ENCODE assay signal across 8 cellular contexts in the genomic region with DNA sequence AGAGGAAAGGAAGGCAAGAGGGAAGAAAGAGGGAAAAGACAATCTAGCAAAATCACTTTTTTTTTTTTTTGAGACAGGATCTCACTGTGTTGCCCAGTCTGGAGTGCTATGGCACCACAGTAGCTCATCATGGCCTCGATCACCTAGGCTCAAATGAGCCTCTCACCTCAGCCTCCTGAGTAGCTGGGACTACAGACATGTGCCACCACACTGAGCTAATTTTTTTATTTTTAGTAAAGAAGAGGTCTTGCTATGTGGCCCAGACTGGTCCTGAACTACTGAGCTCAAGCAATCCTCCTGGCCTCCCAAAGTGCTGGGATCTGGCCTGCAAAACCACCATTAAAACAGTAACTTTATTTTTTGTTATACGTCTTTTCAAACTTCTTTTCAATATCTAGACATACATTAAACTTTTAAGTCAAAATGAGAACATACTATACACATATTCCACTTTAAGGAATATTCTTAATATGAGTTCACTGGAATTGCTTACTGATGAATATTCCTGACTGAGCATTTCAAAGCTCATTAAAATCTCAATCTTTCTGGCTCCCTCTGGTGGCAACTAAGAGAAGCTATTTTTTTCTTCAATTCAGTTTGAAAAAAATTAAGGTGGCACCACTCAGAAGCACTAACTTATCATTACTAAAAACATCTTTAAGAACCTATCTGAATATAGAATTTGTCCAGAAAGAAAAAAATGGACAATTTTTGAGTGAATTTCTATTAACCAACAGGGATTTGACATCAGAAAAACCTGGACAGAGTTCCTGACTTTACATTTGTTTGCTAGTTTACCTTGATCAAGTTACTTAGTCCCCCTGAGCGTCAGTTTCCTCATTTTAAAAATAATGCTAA. TPM values are rescaled to one million over a fixed set of nuclear protein-coding genes. Genes with fewer than 3 reads are reported as not detected.
DNase-seq lines count a peak whose midpoint lies in the region; ATAC-seq and TF ChIP-seq lines count a peak whose summit lies in the region.

No MANE protein-coding gene starts in this region.

- POLR2A ChIA-PET in CD4-positive, alpha-beta T cell (lab: Charles Lee), result interaction anchor here (0.7 to 1.5 kb wide), 6 partner anchors 8 to 162 kb away, joined by 3 to 10 read pairs (median 3); no protein-coding TSS in a partner anchor
- POLR2A ChIA-PET in RWPE1 (lab: Yijun Ruan, JAX; ENCODE audit: low non-redundant PET), result no interaction called here

- peaks cover 19% of the 10 kb centered on the region for H3K27me3 Mint-ChIP-seq in CD4-positive, alpha-beta T cell
- H3K27me3 Mint-ChIP-seq in HFFc6 (ENCODE audit: insufficient read depth), result peaks cover 3% of the 10 kb centered on the region; the same call in 1 of the 2 replicates

- no peak overlapping the region for H3K27ac Mint-ChIP-seq in CD4-positive, alpha-beta T cell
- H3K27ac Mint-ChIP-seq in HFFc6, result no peak overlapping the region

- no peaks in the 10 kb centered on the region for H3K9me3 ChIP-seq in CD4-positive, alpha-beta T cell (ENCODE audit: control insufficient read depth, low read length)

- no peak overlapping the region for H3K4me3 Mint-ChIP-seq in CD4-positive, alpha-beta T cell
- no peak overlapping the region for H3K4me3 Mint-ChIP-seq in HFFc6

- intact Hi-C loops in CD4-positive, alpha-beta T cell (cut with DNase I, micrococcal nuclease), result loop anchor here (10.0 kb wide), 2 partner anchors 48 to 1248 kb away; no protein-coding TSS in a partner anchor

- H3K27ac ChIP-seq in CD4-positive, alpha-beta T cell (ENCODE audit: low read depth, low read length), result no peak overlapping the region
- H3K27ac ChIP-seq in RWPE1, result no peak overlapping the region

- DNase-seq in CD4-positive, alpha-beta T cell, result no peak
- DNase-seq in HFFc6 (peak; percentile 56), RWPE1 (ENCODE audit: low spot score) (peak; percentile 48), fibroblast of mammary gland (ENCODE audit: low read depth) (peak; percentile 71), retina (peak; percentile 31), iPS-NIHi11 (ENCODE audit: low spot score) (no peak), HuH-7 (ENCODE audit: low spot score) (no peak)

- no peaks in the 10 kb centered on the region for H3K36me3 Mint-ChIP-seq in CD4-positive, alpha-beta T cell (ENCODE audit: low read depth)
- H3K36me3 Mint-ChIP-seq in HFFc6 (ENCODE audit: low read depth), result peaks cover 25% of the 10 kb centered on the region

- ATAC-seq in CD4-positive, alpha-beta T cell (ENCODE audit: poor library complexity), result no peak
- ATAC-seq in GM18519 (IDR thresholded peaks at IDR 0.05; ENCODE audit: low FRiP score, unreplicated experiment), result no peak

- H3K4me3 ChIP-seq in fibroblast of mammary gland (ENCODE audit: control insufficient read depth, low read depth, low read length), result no peak overlapping the region

- H3K4me1 Mint-ChIP-seq in CD4-positive, alpha-beta T cell (ENCODE audit: low read depth), result no peaks in the 10 kb centered on the region
- H3K4me1 Mint-ChIP-seq in HFFc6 (ENCODE audit: low read depth), result peaks cover 81% of the 10 kb centered on the region

- CTCF ChIA-PET in CD4-positive, alpha-beta T cell (lab: Charles Lee), result interaction anchor here (0.5 to 1.5 kb wide), 9 partner anchors 10 to 1246 kb away, joined by 3 to 5 read pairs (median 3); no protein-coding TSS in a partner anchor
- CTCF ChIA-PET in RWPE1 (lab: Yijun Ruan, JAX), result interaction anchor here (0.5 to 1.6 kb wide), 20 partner anchors 9 to 1878 kb away, joined by 3 to 11 read pairs (median 3); partner anchors contain the start of gene LRRC49

- no peaks in the 10 kb centered on the region for H3K9me3 Mint-ChIP-seq in CD4-positive, alpha-beta T cell
- H3K9me3 Mint-ChIP-seq in HFFc6, result no peaks in the 10 kb centered on the region

- peaks cover 20% of the 10 kb centered on the region for H3K27me3 ChIP-seq in CD4-positive, alpha-beta T cell (ENCODE audit: control insufficient read depth, insufficient read depth, low read length)

- peak; percentile 85 for TF ChIP-seq CTCF in CD4-positive, alpha-beta T cell (IDR thresholded peaks at IDR 0.05)
- TF ChIP-seq CTCF in HFFc6 (IDR thresholded peaks at IDR 0.05) (peak; percentile 93), RWPE1 (conservative IDR thresholded peaks at IDR 0.05; ENCODE audit: low read depth) (peak; percentile 88), fibroblast of mammary gland (conservative IDR thresholded peaks at IDR 0.05; ENCODE audit: control insufficient read depth, insufficient read depth, low read depth, low read length) (peak; percentile 67)

RNA-seq across cellular contexts. Expression of gene UACA, which starts 40.9 kb away (rescaled TPM):
- 1 to 10 TPM; 1.1 to 1.5 TPM for total RNA-seq in CD4-positive, alpha-beta T cell
- total RNA-seq in HFFc6 (2021; fragmentation: NEBNext Ultra II Directional; extraction: Animal tissue kit (Norgen Biotek cat#: 25700)), result 100 to 1,000 TPM; 119 to 309 (median 142) TPM

Comparison
In these comparisons a context has a peak if more than half of its experiments do, and no peak if none do; other contexts are left out.
1. DNase-seq: peak in HFFc6 (single experiment), RWPE1 (single experiment), fibroblast of mammary gland (single experiment) and retina (single experiment); none in CD4-positive, alpha-beta T cell (0 of 10), iPS-NIHi11 (single experiment) and HuH-7 (single experiment).
2. RNA of gene UACA, which starts 40.9 kb away (total RNA-seq): 119 to 309 TPM in HFFc6; 1.1 to 1.5 TPM in CD4-positive, alpha-beta T cell; every median in the first group is over 10 times any median in the second.
3. Peak in every context shown above with its lines, with median percentiles within 50 percentile points of each other: CTCF ChIP-seq.